16 cellular contexts compared by ENCODE assay signal in the genomic region with DNA sequence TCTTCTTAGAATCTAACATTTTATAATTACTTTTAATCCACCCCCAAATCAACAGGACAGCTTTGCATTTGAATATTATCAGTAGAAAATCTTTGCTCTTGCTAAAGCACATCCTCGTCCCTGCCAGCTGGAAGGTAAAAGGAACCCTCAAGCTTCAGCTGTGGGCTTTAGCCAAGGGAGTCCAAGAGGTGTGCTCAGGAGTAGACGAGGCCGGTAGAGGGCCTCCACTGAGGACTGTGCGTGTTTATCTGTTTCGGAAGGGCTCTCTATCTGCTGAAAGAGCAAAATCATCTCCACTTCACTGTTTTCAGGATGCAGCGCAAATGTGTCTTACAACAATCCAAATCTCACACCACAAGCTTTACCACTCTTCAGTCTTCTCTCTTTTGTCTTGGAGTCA.
DNase-seq lines count a peak whose midpoint lies in the region; ATAC-seq and TF ChIP-seq lines count a peak whose summit lies in the region.
"Had no signal": no experiment of that assay in that cellular context is flagged by ENCODE, and none has a peak within 500 bp of the region (broad histone marks: within the 10 kb centered on the region; RNA-seq: fewer than 3 reads in every experiment).

No MANE protein-coding gene starts in this region.

- RAD21 ChIA-PET in HCT116 (lab: Charles Lee; ENCODE audit: low non-redundant PET in 1 of 2, low total read pairs in 2 of 2, uncharacterized antibody in 2 of 2, unreplicated experiment in 2 of 2) = no interaction called here

- no peaks in the 10 kb centered on the region for H3K27me3 Mint-ChIP-seq in neural progenitor cell (ENCODE audit: insufficient read depth, low read depth)

- H2AFZ ChIP-seq in HCT116 (ENCODE audit: low read depth, low read length, poor library complexity, severe bottlenecking) (peak overlapping the region; percentile 10), neural progenitor cell (replicated peaks) (peak overlapping the region; percentile 70)

- H3K27me3 ChIP-seq in HCT116 (ENCODE audit: insufficient read depth, low read length) (no peaks in the 10 kb centered on the region), Panc1 (ENCODE audit: control insufficient read depth, insufficient read depth, low read length) (no peaks in the 10 kb centered on the region), neural progenitor cell (no peaks in the 10 kb centered on the region)

- POLR2A ChIA-PET in HCT116 (lab: Charles Lee) (no interaction called here), Panc1 (lab: Charles Lee) (no interaction called here)

- no peaks in the 10 kb centered on the region for H3K9me3 Mint-ChIP-seq in neural progenitor cell
- H3K9me3 Mint-ChIP-seq: IgD-negative memory B cell had no signal

- no peak overlapping the region for H3K4me3 Mint-ChIP-seq in neural progenitor cell
- H3K4me3 Mint-ChIP-seq: B cell; CD4-positive, CD25-positive, alpha-beta regulatory T cell; IgD-negative memory B cell; T-helper 17 cell had no signal

- no peak overlapping the region for H3K27ac ChIP-seq in HCT116 (ENCODE audit: low read depth, low read length)
- peak overlapping the region; percentile 17; the same call in 1 of the 2 replicates for H3K27ac ChIP-seq in Panc1 (ENCODE audit: low read length)
- no peak overlapping the region for H3K27ac ChIP-seq in neural progenitor cell

- TF ChIP-seq RAD21 in HCT116 (IDR thresholded peaks at IDR 0.05; ENCODE audit: low read depth) = no peak

- H3K4me3 ChIP-seq in HCT116 (replicated peaks in 1 of 2; ENCODE audit: low read depth in 1 of 2, low read length in 2 of 2) = no peak overlapping the region
- H3K4me3 ChIP-seq in Panc1 (ENCODE audit: low read depth in 2 of 2, low read length in 2 of 2) = no peak overlapping the region
- no peak overlapping the region for H3K4me3 ChIP-seq in neural progenitor cell

- DNase-seq in HCT116 (ENCODE audit: low read depth, low spot score) (no peak), Panc1 (ENCODE audit: low read depth, low spot score) (no peak), cerebellar cortex (ENCODE audit: low spot score) (peak; percentile 21), neural progenitor cell (ENCODE audit: low spot score) (no peak), NCI-H146 treated with DMSO at 0.1 percent for 48 hours (lab: John Stamatoyannopoulos, UW; ENCODE audit: unreplicated experiment) (no peak), HuH-7.5 (ENCODE audit: low spot score) (no peak)
- no peak for DNase-seq in NK-92 treated with Interleukin-12 subunit alpha and Interleukin-12 subunit beta, amount 100 ng/mL, for 24 hours (lab: John Stamatoyannopoulos, UW)
- DNase-seq: CD4-positive, CD25-positive, alpha-beta regulatory T cell; DMS79; MV-4-11; NCI-H1417; NCI-H2029; NCI-H524; T-helper 17 cell had no signal

- no peaks in the 10 kb centered on the region for H4K20me1 ChIP-seq in HCT116 (ENCODE audit: insufficient read depth)
- no peaks in the 10 kb centered on the region for H4K20me1 ChIP-seq in neural progenitor cell (ENCODE audit: low read depth)

- H3K4me2 ChIP-seq in HCT116 (ENCODE audit: low read length) (no peak overlapping the region), neural progenitor cell (no peak overlapping the region)

- H3K9ac ChIP-seq in HCT116 (ENCODE audit: low read length) (no peak overlapping the region), neural progenitor cell (no peak overlapping the region)

- intact Hi-C loops in HCT116 (cut with micrococcal nuclease) (no loop called here), Panc1 (cut with micrococcal nuclease; ENCODE audit: unreplicated experiment) (no loop called here)

- H3K79me2 ChIP-seq in HCT116 (ENCODE audit: insufficient read depth, low read length) (no peaks in the 10 kb centered on the region), neural progenitor cell (ENCODE audit: low read depth) (no peaks in the 10 kb centered on the region)

- in situ Hi-C loops in Panc1 (cut with HindIII; ENCODE audit: low pct_unique_long_range_greater_than_20kb, low sequenced_read_pairs) = no loop called here

- TF ChIP-seq POLR2A in HCT116 (IDR thresholded peaks at IDR 0.05; ENCODE audit: borderline replicate concordance, extremely low read depth, insufficient read depth, insufficient read length) = no peak

- BruUV-seq in HCT116 (replicated peaks; lab: Mats Ljungman, UMichigan) (no TSS peak), Panc1 (replicated peaks; lab: Mats Ljungman, UMichigan) (no TSS peak)

- ATAC-seq in HCT116 (no peak), Panc1 (no peak)
- ATAC-seq: T-helper 17 cell had no signal

- H3K27ac Mint-ChIP-seq in neural progenitor cell = peak overlapping the region; percentile 5
- H3K27ac Mint-ChIP-seq: B cell; CD4-positive, CD25-positive, alpha-beta regulatory T cell; IgD-negative memory B cell; T-helper 17 cell had no signal

- H3K9me2 ChIP-seq in HCT116 (ENCODE audit: insufficient read depth) = no peaks in the 10 kb centered on the region

- CTCF ChIA-PET in HCT116 (lab: Charles Lee) (no interaction called here), Panc1 (lab: Charles Lee) (no interaction called here)

- H3K4me1 ChIP-seq in HCT116 (ENCODE audit: control insufficient read depth in 1 of 2, insufficient read depth in 2 of 2, low read length in 2 of 2) (peaks cover 10 to 30% of the 10 kb centered on the region in 2 experiments), Panc1 (ENCODE audit: control insufficient read depth, insufficient read depth, low read length) (peaks cover 23% of the 10 kb centered on the region), neural progenitor cell (peaks cover 26% of the 10 kb centered on the region)

- no peaks in the 10 kb centered on the region for H3K36me3 Mint-ChIP-seq in neural progenitor cell
- H3K36me3 Mint-ChIP-seq: CD4-positive, CD25-positive, alpha-beta regulatory T cell; IgD-negative memory B cell had no signal

- TF ChIP-seq CTCF in HCT116 (IDR thresholded peaks at IDR 0.05 in 2 of 3, conservative IDR thresholded peaks at IDR 0.05 in 1 of 3; ENCODE audit: borderline replicate concordance in 1 of 3, insufficient read depth in 1 of 3, low read depth in 2 of 3, low read length in 2 of 3) (no peak), Panc1 (IDR thresholded peaks at IDR 0.05) (no peak), neural progenitor cell (IDR thresholded peaks at IDR 0.05) (no peak)

- peaks cover 14% of the 10 kb centered on the region for H3F3A ChIP-seq in neural progenitor cell (ENCODE audit: low read depth)

- H3K9me3 ChIP-seq in HCT116 (ENCODE audit: control insufficient read depth in 1 of 2, insufficient read depth in 1 of 2, low read depth in 1 of 2, low read length in 2 of 2) (no peaks in the 10 kb centered on the region), Panc1 (ENCODE audit: control insufficient read depth, insufficient read depth, low read depth, low read length) (no peaks in the 10 kb centered on the region), neural progenitor cell (ENCODE audit: low read depth) (no peaks in the 10 kb centered on the region)

- H3K4me1 Mint-ChIP-seq in neural progenitor cell = peaks cover 25% of the 10 kb centered on the region
- H3K4me1 Mint-ChIP-seq: B cell, IgD-negative memory B cell had no signal

- no peaks in the 10 kb centered on the region for H3K36me3 ChIP-seq in HCT116 (ENCODE audit: control insufficient read depth in 1 of 2, insufficient read depth in 2 of 2, low read length in 2 of 2)
- H3K36me3 ChIP-seq in Panc1 (ENCODE audit: control insufficient read depth, insufficient read depth, low read length) = no peaks in the 10 kb centered on the region
- no peaks in the 10 kb centered on the region for H3K36me3 ChIP-seq in neural progenitor cell

TF ChIP-seq in HCT116, 20 proteins besides CTCF, POLR2A, EP300 and RAD21 (continues in another document):
- no peak for TF ChIP-seq EZH2 (IDR thresholded peaks at IDR 0.05)
- TF ChIP-seq ZNF274 (IDR thresholded peaks at IDR 0.05; ENCODE audit: low read depth, low read length) = no peak
- TF ChIP-seq SP1 (IDR thresholded peaks at IDR 0.05; ENCODE audit: low read depth) = no peak
- TF ChIP-seq SIN3A (IDR thresholded peaks at IDR 0.05; ENCODE audit: low read depth) = no peak
- no peak for TF ChIP-seq TCF7L2 (IDR thresholded peaks at IDR 0.05; ENCODE audit: borderline replicate concordance, extremely low read depth, insufficient read depth, insufficient read length)
- TF ChIP-seq EGR1 (IDR thresholded peaks at IDR 0.05; ENCODE audit: low read depth) = no peak
- TF ChIP-seq ZFX (IDR thresholded peaks at IDR 0.05) = no peak
- TF ChIP-seq ELF1 (IDR thresholded peaks at IDR 0.05; ENCODE audit: borderline replicate concordance, low read depth) = no peak
- TF ChIP-seq CEBPB (IDR thresholded peaks at IDR 0.05; ENCODE audit: low read depth) = no peak
- TF ChIP-seq JUND (IDR thresholded peaks at IDR 0.05) = no peak
- TF ChIP-seq, protein P1, sequence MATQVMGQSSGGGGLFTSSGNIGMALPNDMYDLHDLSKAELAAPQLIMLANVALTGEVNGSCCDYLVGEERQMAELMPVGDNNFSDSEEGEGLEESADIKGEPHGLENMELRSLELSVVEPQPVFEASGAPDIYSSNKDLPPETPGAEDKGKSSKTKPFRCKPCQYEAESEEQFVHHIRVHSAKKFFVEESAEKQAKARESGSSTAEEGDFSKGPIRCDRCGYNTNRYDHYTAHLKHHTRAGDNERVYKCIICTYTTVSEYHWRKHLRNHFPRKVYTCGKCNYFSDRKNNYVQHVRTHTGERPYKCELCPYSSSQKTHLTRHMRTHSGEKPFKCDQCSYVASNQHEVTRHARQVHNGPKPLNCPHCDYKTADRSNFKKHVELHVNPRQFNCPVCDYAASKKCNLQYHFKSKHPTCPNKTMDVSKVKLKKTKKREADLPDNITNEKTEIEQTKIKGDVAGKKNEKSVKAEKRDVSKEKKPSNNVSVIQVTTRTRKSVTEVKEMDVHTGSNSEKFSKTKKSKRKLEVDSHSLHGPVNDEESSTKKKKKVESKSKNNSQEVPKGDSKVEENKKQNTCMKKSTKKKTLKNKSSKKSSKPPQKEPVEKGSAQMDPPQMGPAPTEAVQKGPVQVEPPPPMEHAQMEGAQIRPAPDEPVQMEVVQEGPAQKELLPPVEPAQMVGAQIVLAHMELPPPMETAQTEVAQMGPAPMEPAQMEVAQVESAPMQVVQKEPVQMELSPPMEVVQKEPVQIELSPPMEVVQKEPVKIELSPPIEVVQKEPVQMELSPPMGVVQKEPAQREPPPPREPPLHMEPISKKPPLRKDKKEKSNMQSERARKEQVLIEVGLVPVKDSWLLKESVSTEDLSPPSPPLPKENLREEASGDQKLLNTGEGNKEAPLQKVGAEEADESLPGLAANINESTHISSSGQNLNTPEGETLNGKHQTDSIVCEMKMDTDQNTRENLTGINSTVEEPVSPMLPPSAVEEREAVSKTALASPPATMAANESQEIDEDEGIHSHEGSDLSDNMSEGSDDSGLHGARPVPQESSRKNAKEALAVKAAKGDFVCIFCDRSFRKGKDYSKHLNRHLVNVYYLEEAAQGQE (IDR thresholded peaks at IDR 0.05; ENCODE audit: low read depth) = no peak
